In genomic region chr10:86536294-86536861, GRCh38 we compare ENCODE assay signal across 8 cellular contexts. TPM values are rescaled to one million over a fixed set of nuclear protein-coding genes. Genes with fewer than 3 reads are reported as not detected.
DNase-seq lines count a peak whose midpoint lies in the region; ATAC-seq and TF ChIP-seq lines count a peak whose summit lies in the region.
"Had no signal": no experiment of that assay in that cellular context is flagged by ENCODE, and none has a peak within 500 bp of the region (broad histone marks: within the 10 kb centered on the region; RNA-seq: fewer than 3 reads in every experiment).

No MANE protein-coding gene starts in this region.

- H4K20me1 ChIP-seq in SU-DHL-6 (ENCODE audit: low read depth, low read length) = no peaks in the 10 kb centered on the region

- H3K4me3 ChIP-seq in SU-DHL-6 (ENCODE audit: insufficient read depth, low read length, poor library complexity, severe bottlenecking) (no peak overlapping the region), mucosa of descending colon (no peak overlapping the region), thoracic aorta (peak overlapping the region; percentile 84)
- H3K4me3 ChIP-seq: SK-N-MC had no signal

- peak overlapping the region; percentile 62 for H2AFZ ChIP-seq in SU-DHL-6 (ENCODE audit: low read depth, low read length, severe bottlenecking)

- peaks cover 7% of the 10 kb centered on the region for H3K4me1 ChIP-seq in mucosa of descending colon (ENCODE audit: low read depth)
- no peaks in the 10 kb centered on the region for H3K4me1 ChIP-seq in thoracic aorta (ENCODE audit: control insufficient read depth in 1 of 2, low read depth in 2 of 2)

- H3K27ac ChIP-seq in SU-DHL-6 (ENCODE audit: low read depth, low read length) (peak overlapping the region; percentile 38), thoracic aorta (no peak overlapping the region)
- H3K27ac ChIP-seq: SK-N-MC had no signal

- H3K79me2 ChIP-seq in SU-DHL-6 (ENCODE audit: insufficient read depth, low read length) = no peaks in the 10 kb centered on the region

- H3K9me3 ChIP-seq in SU-DHL-6 (ENCODE audit: insufficient read depth, low read length) = no peaks in the 10 kb centered on the region
- no peaks in the 10 kb centered on the region for H3K9me3 ChIP-seq in mucosa of descending colon
- no peaks in the 10 kb centered on the region for H3K9me3 ChIP-seq in thoracic aorta

- intact Hi-C loops in mucosa of descending colon (cut with DNase I, micrococcal nuclease) = no loop called here

- no peaks in the 10 kb centered on the region for H3K36me3 ChIP-seq in SU-DHL-6 (ENCODE audit: low read length)
- no peaks in the 10 kb centered on the region for H3K36me3 ChIP-seq in mucosa of descending colon (ENCODE audit: low read depth)
- no peaks in the 10 kb centered on the region for H3K36me3 ChIP-seq in thoracic aorta

- peak overlapping the region; percentile 80 for H3K4me2 ChIP-seq in SU-DHL-6 (ENCODE audit: low read depth, low read length, poor library complexity, severe bottlenecking)

- no peaks in the 10 kb centered on the region for H3F3A ChIP-seq in SU-DHL-6 (ENCODE audit: insufficient read depth)

- DNase-seq in activated gamma-delta T cell treated with anti-CD3 and anti-CD28 coated beads, Interleukin-2, amount 50 U/mL, for 16 hours (ENCODE audit: low read depth) = peak; percentile 32
- DNase-seq in mucosa of descending colon = peak in 2 of 3 donors; percentile 51 to 60
- DNase-seq in thoracic aorta (ENCODE audit: low spot score) = no peak
- DNase-seq in MV-4-11 (lab: John Stamatoyannopoulos, UW) = no peak
- DNase-seq in cerebellum (ENCODE audit: low spot score) = no peak
- DNase-seq in NCI-H2107 treated with DMSO at 0.1 percent for 48 hours (lab: John Stamatoyannopoulos, UW; ENCODE audit: unreplicated experiment) = no peak

- H3K9ac ChIP-seq in SU-DHL-6 (ENCODE audit: low read length) = peak overlapping the region; percentile 52

- no peaks in the 10 kb centered on the region for H3K27me3 ChIP-seq in SU-DHL-6 (ENCODE audit: low read length)
- no peaks in the 10 kb centered on the region for H3K27me3 ChIP-seq in thoracic aorta (replicated peaks; ENCODE audit: insufficient read depth)

- H3K9me2 ChIP-seq in SU-DHL-6 (replicated peaks; ENCODE audit: insufficient read depth, low read length) = no peaks in the 10 kb centered on the region

- ATAC-seq in mucosa of descending colon (no peak), thoracic aorta (ENCODE audit: insufficient number of reproducible peaks, low FRiP score, low read depth) (no peak)

- TF ChIP-seq CTCF in SU-DHL-6 (IDR thresholded peaks at IDR 0.05; ENCODE audit: insufficient read depth, low read length, poor library complexity, severe bottlenecking) = no peak
- no peak for TF ChIP-seq CTCF in mucosa of descending colon (IDR thresholded peaks at IDR 0.05)
- no peak for TF ChIP-seq CTCF in thoracic aorta (IDR thresholded peaks at IDR 0.05)

RNA-seq across cellular contexts. Expression of gene WAPL, which starts 14.8 kb away (rescaled TPM):
- total RNA-seq in mucosa of descending colon (10 to 100 TPM; 32.9 to 37.2 (median 34.0) TPM), thoracic aorta (10 to 100 TPM; 25.9 to 52.7 TPM), cerebellum (57.0 TPM)

Comparison
In these comparisons a context has a peak if more than half of its experiments do, and no peak if none do; other contexts are left out.
1. DNase-seq: peak in activated gamma-delta T cell treated with anti-CD3 and anti-CD28 coated beads, Interleukin-2, amount 50 U/mL, for 16 hours (single experiment) and mucosa of descending colon (2 of 3); none in thoracic aorta (single experiment), MV-4-11 (single experiment), cerebellum (single experiment) and NCI-H2107 treated with DMSO at 0.1 percent for 48 hours (single experiment).